In genomic region chr11:104661901-104662300, GRCh38 we compare ENCODE assay signal across 10 cellular contexts.
"Had no signal": no experiment of that assay in that cellular context is flagged by ENCODE, and none has a peak within 500 bp of the region (broad histone marks: within the 10 kb centered on the region; RNA-seq: fewer than 3 reads in every experiment).

No MANE protein-coding gene starts in this region.

- H3K4me3 Mint-ChIP-seq: HFFc6, IgD-negative memory B cell had no signal

- H3K4me1 ChIP-seq: HAP-1 had no signal

- H3K27ac ChIP-seq: GM23248, HL-60 had no signal

- H3K27me3 Mint-ChIP-seq: IgD-negative memory B cell had no signal

- H2AFZ ChIP-seq: GM23248 had no signal

- H3K36me3 Mint-ChIP-seq: IgD-negative memory B cell had no signal

- H3K9ac ChIP-seq: GM23248 had no signal

- H3K9me3 Mint-ChIP-seq: IgD-negative memory B cell had no signal

- H3K4me3 ChIP-seq: GM23248, HAP-1 had no signal

- DNase-seq: GM23248, GOT3, H7, HFFc6, KBM-7 had no signal

- H3K27ac Mint-ChIP-seq: HFFc6 had no signal

- ATAC-seq: HCT116, HepG2 had no signal
